Comparison of ENCODE assay signal across 20 cellular contexts in genomic region chr1:245809361-245809760, GRCh38.
A peak's percentile ranks its signal among the peaks of the same experiment; 100 is the strongest.
DNase-seq lines count a peak whose midpoint lies in the region; ATAC-seq and TF ChIP-seq lines count a peak whose summit lies in the region.
"Had no signal": no experiment of that assay in that cellular context is flagged by ENCODE, and none has a peak within 500 bp of the region (broad histone marks: within the 10 kb centered on the region; RNA-seq: fewer than 3 reads in every experiment).

No MANE protein-coding gene starts in this region.

- H3K9me3 ChIP-seq in BLaER1 (no peaks in the 10 kb centered on the region), PC-3 (ENCODE audit: low read length) (no peaks in the 10 kb centered on the region)
- H3K9me3 ChIP-seq: esophagus muscularis mucosa, neutrophil, right atrium auricular region, tibial artery had no signal

- CTCF ChIA-PET in PC-3 (lab: Charles Lee): interaction anchor here (0.6 kb wide), 1 partner anchor 655 kb away, joined by 3 read pairs; no protein-coding TSS in a partner anchor

- BruUV-seq in PC-3 (replicated peaks; lab: Mats Ljungman, UMichigan): no TSS peak

- H3K27ac Mint-ChIP-seq in GM23338: no peak overlapping the region
- H3K27ac Mint-ChIP-seq: T-helper 1 cell treated with Interleukin-12 subunit alpha and Interleukin-12 subunit beta and Interleukin-4 antibody, amounts not matched to agents 30 μg/mL and 1 μg/mL, for 36 hours had no signal

- peaks cover 19% of the 10 kb centered on the region for H3K4me1 Mint-ChIP-seq in GM23338

- H3F3A ChIP-seq in GM23338 (replicated peaks; ENCODE audit: low read depth) (no peaks in the 10 kb centered on the region), PC-3 (ENCODE audit: low read length, unreplicated experiment) (no peaks in the 10 kb centered on the region)

- H3K4me2 ChIP-seq in BLaER1 (peak overlapping the region; percentile 81), GM23338 (no peak overlapping the region), PC-3 (ENCODE audit: low read length) (no peak overlapping the region)

- H3K9me2 ChIP-seq in GM23338 (ENCODE audit: insufficient read depth) (no peaks in the 10 kb centered on the region), PC-3 (replicated peaks; ENCODE audit: low read length) (no peaks in the 10 kb centered on the region)

- H3K4me1 ChIP-seq in BLaER1 (peaks cover 52% of the 10 kb centered on the region), GM23338 (ENCODE audit: insufficient read depth) (no peaks in the 10 kb centered on the region), PC-3 (ENCODE audit: insufficient read depth, low read length) (peaks cover 10% of the 10 kb centered on the region)
- H3K4me1 ChIP-seq: esophagus muscularis mucosa, right atrium auricular region, tibial artery had no signal

- ATAC-seq in GM23338 (peak; percentile 86), HG02870 (IDR thresholded peaks at IDR 0.05; ENCODE audit: unreplicated experiment) (no peak), PC-3 (no peak)

- H3K4me3 ChIP-seq in BLaER1 (no peak overlapping the region), GM23338 (no peak overlapping the region), PC-3 (ENCODE audit: low read length) (no peak overlapping the region)
- H3K4me3 ChIP-seq: esophagus muscularis mucosa, right atrium auricular region, tibial artery had no signal

- H4K20me1 ChIP-seq in BLaER1 (no peaks in the 10 kb centered on the region), GM23338 (replicated peaks; ENCODE audit: insufficient read depth) (no peaks in the 10 kb centered on the region), PC-3 (ENCODE audit: low read length) (no peaks in the 10 kb centered on the region)

- H3K9me3 Mint-ChIP-seq in GM23338: no peaks in the 10 kb centered on the region
- H3K9me3 Mint-ChIP-seq: T-helper 1 cell treated with Interleukin-12 subunit alpha and Interleukin-12 subunit beta and Interleukin-4 antibody, amounts not matched to agents 30 μg/mL and 1 μg/mL, for 36 hours had no signal

- no peaks in the 10 kb centered on the region for H3K27me3 ChIP-seq in BLaER1
- H3K27me3 ChIP-seq in GM23338 (ENCODE audit: insufficient read depth): no peaks in the 10 kb centered on the region
- no peaks in the 10 kb centered on the region for H3K27me3 ChIP-seq in PC-3 (ENCODE audit: low read length)
- H3K27me3 ChIP-seq: esophagus muscularis mucosa, neutrophil, right atrium auricular region, tibial artery had no signal

- no peaks in the 10 kb centered on the region for H3K79me2 ChIP-seq in GM23338 (replicated peaks; ENCODE audit: insufficient read depth)
- H3K79me2 ChIP-seq in PC-3 (ENCODE audit: low read length): no peaks in the 10 kb centered on the region

- intact Hi-C loops in PC-3 (cut with micrococcal nuclease): no loop called here

- H2AFZ ChIP-seq in GM23338 (no peak overlapping the region), PC-3 (ENCODE audit: low read length) (no peak overlapping the region)

- no peak overlapping the region for H3K9ac ChIP-seq in BLaER1
- no peak overlapping the region for H3K9ac ChIP-seq in PC-3 (ENCODE audit: low read length)

- H3K36me3 ChIP-seq in BLaER1 (no peaks in the 10 kb centered on the region), GM23338 (ENCODE audit: insufficient read depth) (no peaks in the 10 kb centered on the region), PC-3 (ENCODE audit: low read depth, low read length) (no peaks in the 10 kb centered on the region)
- H3K36me3 ChIP-seq: esophagus muscularis mucosa, neutrophil, right atrium auricular region, tibial artery had no signal

- POLR2A ChIA-PET in PC-3 (lab: Charles Lee; ENCODE audit: unreplicated experiment): no interaction called here

- no peak for TF ChIP-seq CTCF in GM23338 (conservative IDR thresholded peaks at IDR 0.05; ENCODE audit: low read depth in 2 of 2)
- no peak for TF ChIP-seq CTCF in PC-3 (conservative IDR thresholded peaks at IDR 0.05; ENCODE audit: low read depth, low read length)

- DNase-seq in GM23338 (ENCODE audit: low spot score): peak; percentile 43
- peak; percentile 50 to 70 for DNase-seq in NCI-H524 (lab: John Stamatoyannopoulos, UW)
- DNase-seq in iPS-NIHi11 (ENCODE audit: low spot score): peak; percentile 26
- DNase-seq in PC-3: no peak
- no peak for DNase-seq in activated CD8-positive, alpha-beta memory T cell treated with anti-CD3 and anti-CD28 coated beads, Interleukin-2, amount 50 U/mL, for 4 hours
- DNase-seq in SKM-1 (lab: John Stamatoyannopoulos, UW; ENCODE audit: unreplicated experiment): no peak
- DNase-seq: activated naive CD4-positive, alpha-beta T cell treated with Interleukin-2 at 50 U/mL for 16 hours; caudate nucleus; effector CD4-positive, alpha-beta T cell; midbrain; NCI-H1105; NCI-H446 treated with DMSO at 0.1 percent for 48 hours; stimulated activated naive CD4-positive, alpha-beta T cell; tibial artery had no signal

- H3K4me3 Mint-ChIP-seq in GM23338: no peak overlapping the region
- H3K4me3 Mint-ChIP-seq: T-helper 1 cell treated with Interleukin-12 subunit alpha and Interleukin-12 subunit beta and Interleukin-4 antibody, amounts not matched to agents 30 μg/mL and 1 μg/mL, for 36 hours had no signal

- H3K36me3 Mint-ChIP-seq in GM23338 (ENCODE audit: low read depth): no peaks in the 10 kb centered on the region

- H3K27ac ChIP-seq in BLaER1 (peak overlapping the region; percentile 88), GM23338 (ENCODE audit: low read depth) (no peak overlapping the region), PC-3 (ENCODE audit: low read length) (no peak overlapping the region)
- H3K27ac ChIP-seq: esophagus muscularis mucosa, neutrophil, right atrium auricular region, tibial artery had no signal

- peaks cover 2% of the 10 kb centered on the region for H3K27me3 Mint-ChIP-seq in GM23338 (ENCODE audit: insufficient read depth, low read depth, poor library complexity)

TF ChIP-seq in GM23338, 12 proteins besides CTCF, POLR2A, EP300 and RAD21:
- no peak for TF ChIP-seq REST (IDR thresholded peaks at IDR 0.05; ENCODE audit: unreplicated experiment)
- no peak for TF ChIP-seq CREB1 (CRISPR knock-in tag; IDR thresholded peaks at IDR 0.05; ENCODE audit: low read depth)
- no peak for TF ChIP-seq JUNB (IDR thresholded peaks at IDR 0.05; ENCODE audit: unreplicated experiment)

Comparison
In these comparisons a context has a peak if more than half of its experiments do, and no peak if none do; other contexts are left out.
1. DNase-seq: peak in GM23338 (single experiment), NCI-H524 (2 of 2) and iPS-NIHi11 (single experiment); none in PC-3 (single experiment), activated CD8-positive, alpha-beta memory T cell treated with anti-CD3 and anti-CD28 coated beads, Interleukin-2, amount 50 U/mL, for 4 hours (single experiment) and SKM-1 (single experiment).